In genomic region chr6:56399250-56399671, GRCh38 we compare ENCODE assay signal across 1 cellular context.
TF ChIP-seq lines count a peak whose summit lies in the region.

No MANE protein-coding gene starts in this region.

TF ChIP-seq in GM23338, 12 proteins besides CTCF, POLR2A, EP300 and RAD21 (continued from another document):
- TF ChIP-seq REST (IDR thresholded peaks at IDR 0.05; ENCODE audit: unreplicated experiment) (no peak), CREB1 (CRISPR knock-in tag; IDR thresholded peaks at IDR 0.05; ENCODE audit: low read depth) (no peak), STAT1 (IDR thresholded peaks at IDR 0.05; ENCODE audit: unreplicated experiment) (no peak), EZH2 (IDR thresholded peaks at IDR 0.05; ENCODE audit: low read depth, unreplicated experiment) (no peak), EZH2phosphoT487 (IDR thresholded peaks at IDR 0.05; ENCODE audit: unreplicated experiment) (no peak), ETS1 (IDR thresholded peaks at IDR 0.05) (no peak), NANOG (IDR thresholded peaks at IDR 0.05; ENCODE audit: borderline replicate concordance) (no peak), POLR2AphosphoS5 (IDR thresholded peaks at IDR 0.05; ENCODE audit: low read depth) (no peak)
